In genomic region chr4:57465321-57466056, GRCh38 we compare ENCODE assay signal across 29 cellular contexts.
"Had no signal": no experiment of that assay in that cellular context is flagged by ENCODE, and none has a peak within 500 bp of the region (broad histone marks: within the 10 kb centered on the region; RNA-seq: fewer than 3 reads in every experiment).

No MANE protein-coding gene starts in this region.

- DNase-seq: activated B cell treated with CpG ODN at 0.5 μM for 24 hours; activated CD4-positive, alpha-beta T cell treated with anti-CD3 and anti-CD28 coated beads for 48 hours; activated CD4-positive, alpha-beta T cell treated with anti-CD3 and anti-CD28 coated beads, Interleukin-2, amount 50 U/mL, for 1 hour; activated CD4-positive, alpha-beta T cell treated with anti-CD3 and anti-CD28 coated beads, Interleukin-2, amount 50 U/mL, for 48 hours; activated CD8-positive, alpha-beta memory T cell treated with anti-CD3 and anti-CD28 coated beads for 24 hours; activated CD8-positive, alpha-beta T cell treated with anti-CD3 and anti-CD28 coated beads for 36 hours; activated effector memory CD4-positive, alpha-beta T cell treated with Interleukin-2 at 50 U/mL for 16 hours; activated gamma-delta T cell treated with Interleukin-2 at 50 U/mL for 16 hours; activated naive CD4-positive, alpha-beta T cell treated with anti-CD3 and anti-CD28 coated beads, Interleukin-2, amount 50 U/mL, for 16 hours; activated naive CD4-positive, alpha-beta T cell treated with Interleukin-2 at 50 U/mL for 16 hours; activated T-cell treated with anti-CD3 and anti-CD28 coated beads, Interleukin-2, amount 50 U/mL, for 4 hours; amniotic stem cell; anterior cingulate cortex; brain microvascular endothelial cell; caudate nucleus; cortex of kidney; dermis blood vessel endothelial cell; effector CD4-positive, alpha-beta T cell; effector memory CD8-positive, alpha-beta T cell; erythroblast; foreskin keratinocyte; gastrocnemius medialis; T-helper 1 cell; T-helper 17 cell; T1000; WERI-Rb-1 had no signal

- H3K27ac ChIP-seq: brain microvascular endothelial cell, esophagus muscularis mucosa, foreskin keratinocyte, gastrocnemius medialis, WERI-Rb-1 had no signal

- H3K27me3 ChIP-seq: brain microvascular endothelial cell, esophagus muscularis mucosa, foreskin keratinocyte, gastrocnemius medialis had no signal

- H3K4me3 ChIP-seq: esophagus muscularis mucosa, gastrocnemius medialis had no signal

- ATAC-seq: activated CD4-positive, CD25-positive, alpha-beta regulatory T cell treated with anti-CD3 and anti-CD28 coated beads, Interleukin-2, amount 50 U/mL, for 24 hours; activated CD8-positive, alpha-beta T cell treated with anti-CD3 and anti-CD28 coated beads for 36 hours; activated T-cell treated with anti-CD3 and anti-CD28 coated beads, Interleukin-2, amount 50 U/mL, for 4 hours; activated T-helper 17 cell treated with anti-CD3 and anti-CD28 coated beads, Interleukin-2, amount 50 U/mL, for 72 hours; effector memory CD8-positive, alpha-beta T cell; foreskin keratinocyte; gastrocnemius medialis; T-helper 17 cell had no signal

- H3K9me3 ChIP-seq: esophagus muscularis mucosa, gastrocnemius medialis had no signal

- H3K36me3 ChIP-seq: brain microvascular endothelial cell, esophagus muscularis mucosa, gastrocnemius medialis, WERI-Rb-1 had no signal

- H3K4me1 ChIP-seq: esophagus muscularis mucosa, foreskin keratinocyte, gastrocnemius medialis had no signal
